In the genomic region with DNA sequence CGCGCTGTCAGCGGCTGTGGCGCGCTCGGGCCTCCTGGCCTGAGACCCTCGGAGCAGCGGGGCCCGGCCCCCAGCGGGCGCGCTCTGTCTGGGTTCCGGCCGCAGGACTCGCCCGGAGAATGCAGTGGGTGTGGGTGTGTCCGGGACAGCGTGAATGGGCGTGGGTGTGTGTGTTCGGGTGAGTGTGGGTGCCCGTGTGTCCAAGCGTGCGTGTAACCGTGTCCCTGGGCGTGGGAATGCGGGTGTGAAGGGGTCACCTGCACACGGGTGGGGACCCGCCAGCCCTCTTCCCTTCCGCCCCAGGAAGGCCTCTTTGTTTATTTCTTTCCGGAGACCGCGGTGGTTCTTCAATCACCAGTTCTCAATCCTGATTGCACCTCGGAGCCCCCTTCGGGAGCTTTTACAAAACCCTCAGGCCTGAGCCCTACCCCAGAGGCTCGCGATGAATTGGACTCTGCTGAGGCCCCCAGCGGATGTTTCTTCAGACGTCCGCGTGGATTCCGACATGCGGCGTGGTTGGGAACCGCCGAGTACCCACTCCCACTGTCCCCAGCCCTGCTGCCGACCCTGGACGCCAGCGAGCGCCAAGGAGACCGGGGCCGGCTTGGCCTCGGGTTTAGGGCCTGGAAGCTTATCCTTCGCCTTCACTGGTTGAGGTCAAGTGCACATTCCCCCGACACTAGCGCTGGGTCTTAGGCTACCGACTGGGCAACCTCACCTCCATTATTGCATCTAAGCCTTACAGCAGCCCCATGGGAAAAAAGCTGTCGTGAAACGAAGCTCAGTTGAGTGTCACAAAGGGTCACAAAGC, we compare ENCODE assay signal across 9 cellular contexts. TPM values are rescaled to one million over a fixed set of nuclear protein-coding genes. Genes with fewer than 3 reads are reported as not detected.
DNase-seq lines count a peak whose midpoint lies in the region; ATAC-seq, FAIRE-seq and TF ChIP-seq lines count a peak whose summit lies in the region.
"Had no signal": no experiment of that assay in that cellular context is flagged by ENCODE, and none has a peak within 500 bp of the region (broad histone marks: within the 10 kb centered on the region; RNA-seq: fewer than 3 reads in every experiment).

No MANE protein-coding gene starts in this region.

- WGBS in esophagus squamous epithelium, 2 donors: 10 to 18% methylated on average over 12 to 20 of the region's 58 CpGs
- WGBS in ovary, 3 donors: 33 to 38% (median 36%) methylated on average over 55 to 58 of the region's 58 CpGs

- no peaks in the 10 kb centered on the region for H3K9me3 ChIP-seq in PC-3 (ENCODE audit: low read length)
- no peaks in the 10 kb centered on the region for H3K9me3 ChIP-seq in esophagus squamous epithelium
- no peaks in the 10 kb centered on the region for H3K9me3 ChIP-seq in ovary

- POLR2A ChIA-PET in PC-3 (lab: Charles Lee; ENCODE audit: unreplicated experiment): interaction anchor here (0.6 kb wide), 1 partner anchor 482 kb away, joined by 4 read pairs; no protein-coding TSS in a partner anchor

- H3K9ac ChIP-seq in PC-3 (ENCODE audit: low read length): no peak overlapping the region

- H3F3A ChIP-seq in PC-3 (ENCODE audit: low read length, unreplicated experiment): no peaks in the 10 kb centered on the region

- FAIRE-seq in GM12891 (lab: Jason Lieb, UNC): no peak
- FAIRE-seq: islet of Langerhans had no signal

- CTCF ChIA-PET in PC-3 (lab: Charles Lee): no interaction called here

- intact Hi-C loops in PC-3 (cut with micrococcal nuclease): loop anchor here (1.0 to 5.0 kb wide), 4 partner anchors 10 to 77 kb away; a partner anchor contains a TSS
- intact Hi-C loops in esophagus squamous epithelium (cut with DNase I): no loop called here
- intact Hi-C loops in ovary (cut with DNase I): no loop called here

- H3K27me3 ChIP-seq in PC-3 (ENCODE audit: low read length) (no peaks in the 10 kb centered on the region), esophagus squamous epithelium (peaks cover 0 to 74% (median 0%) of the 10 kb centered on the region in 4 donors), ovary (no peaks in the 10 kb centered on the region)

- TF ChIP-seq POLR2A in GM12891 (IDR thresholded peaks at IDR 0.05; ENCODE audit: low read depth, low read length) (no peak), esophagus squamous epithelium (IDR thresholded peaks at IDR 0.05) (no peak), ovary (IDR thresholded peaks at IDR 0.05) (no peak)

- H3K4me3 ChIP-seq in PC-3 (ENCODE audit: low read length) (peak overlapping the region; percentile 68), esophagus squamous epithelium (peak overlapping the region; percentile 42 to 71 (median 54)), ovary (peak overlapping the region; percentile 38)

- TF ChIP-seq EP300 in ovary (IDR thresholded peaks at IDR 0.05): no peak

- H3K9me2 ChIP-seq in PC-3 (replicated peaks; ENCODE audit: low read length): no peaks in the 10 kb centered on the region

- no peaks in the 10 kb centered on the region for H3K79me2 ChIP-seq in PC-3 (ENCODE audit: low read length)

- H3K36me3 ChIP-seq in PC-3 (ENCODE audit: low read depth, low read length) (no peaks in the 10 kb centered on the region), esophagus squamous epithelium (no peaks in the 10 kb centered on the region), ovary (no peaks in the 10 kb centered on the region)

- DNase-seq in GM12891 (ENCODE audit: insufficient read length, low spot score): peak; percentile 18
- no peak for DNase-seq in PC-3
- DNase-seq in esophagus squamous epithelium (lab: John Stamatoyannopoulos, UW): no peak
- peak in 1 of 5 donors; percentile 48 for DNase-seq in ovary
- DNase-seq in amniotic stem cell (lab: John Stamatoyannopoulos, UW): no peak
- DNase-seq in medulla oblongata (ENCODE audit: extremely low spot score): no peak
- DNase-seq in NOMO-1 treated with DMSO at 0.1 percent for 48 hours (lab: John Stamatoyannopoulos, UW; ENCODE audit: unreplicated experiment): no peak
- no peak for DNase-seq in dedifferentiated amniotic fluid mesenchymal stem cell (ENCODE audit: extremely low spot score)

- H3K27ac ChIP-seq in PC-3 (ENCODE audit: low read length) (no peak overlapping the region), esophagus squamous epithelium (peak overlapping the region; percentile 39 to 84 (median 80)), ovary (no peak overlapping the region)

- H3K4me2 ChIP-seq in PC-3 (ENCODE audit: low read length): peak overlapping the region; percentile 90

- no peaks in the 10 kb centered on the region for H4K20me1 ChIP-seq in PC-3 (ENCODE audit: low read length)

- BruUV-seq in PC-3 (replicated peaks; lab: Mats Ljungman, UMichigan): no TSS peak

- H2AFZ ChIP-seq in PC-3 (ENCODE audit: low read length): peak overlapping the region; percentile 67

- ATAC-seq in PC-3: peak; percentile 50

- TF ChIP-seq CTCF in PC-3 (conservative IDR thresholded peaks at IDR 0.05; ENCODE audit: low read depth, low read length): no peak
- no peak for TF ChIP-seq CTCF in esophagus squamous epithelium (IDR thresholded peaks at IDR 0.05)
- TF ChIP-seq CTCF in ovary (IDR thresholded peaks at IDR 0.05): no peak

- peaks cover 21% of the 10 kb centered on the region for H3K4me1 ChIP-seq in PC-3 (ENCODE audit: insufficient read depth, low read length)
- peaks cover 23 to 36% (median 24%) of the 10 kb centered on the region in 3 donors for H3K4me1 ChIP-seq in esophagus squamous epithelium
- H3K4me1 ChIP-seq in ovary (ENCODE audit: insufficient read depth): no peaks in the 10 kb centered on the region

TF ChIP-seq in GM12891, 5 proteins besides CTCF, POLR2A, EP300 and RAD21:
- no peak for TF ChIP-seq PAX5 (IDR thresholded peaks at IDR 0.05; ENCODE audit: insufficient read depth, low read length, severe bottlenecking)
- no peak for TF ChIP-seq POLR2AphosphoS5 (IDR thresholded peaks at IDR 0.05; ENCODE audit: low read depth, low read length)
- TF ChIP-seq TAF1 (IDR thresholded peaks at IDR 0.05; ENCODE audit: low read depth, low read length): no peak
- no peak for TF ChIP-seq POU2F2 (IDR thresholded peaks at IDR 0.05; ENCODE audit: low read depth, low read length)
- no peak for TF ChIP-seq SPI1 (IDR thresholded peaks at IDR 0.05; ENCODE audit: low read depth, low read length)

RNA-seq across cellular contexts. Expression of a gene that starts 19.3 kb away (rescaled TPM):
- not detected for polyA plus RNA-seq in GM12891 (2012; ENCODE audit: low read depth, missing spikeins)
- total RNA-seq in PC-3 (2014; rRNA removed) (2.6 and 4.5 TPM in 2 replicates), esophagus squamous epithelium (10 to 100 TPM in 2 of 4 donors, 1 to 10 TPM in 2; 6.9 to 16.8 (median 11.5) TPM), ovary (1 to 10 TPM; 1.8 to 4.2 (median 2.1) TPM)
- 1 to 10 TPM; 2.1 to 6.5 TPM for polyA plus RNA-seq in ovary

Comparison
In these comparisons a context has a peak if more than half of its experiments do, and no peak if none do; other contexts are left out.
1. H3K27ac ChIP-seq: peak in esophagus squamous epithelium (4 of 4); none in PC-3 (single experiment) and ovary (0 of 2).
2. Peak in every context shown above with its lines, with median percentiles within 50 percentile points of each other: H3K4me3 ChIP-seq.